16 cellular contexts compared by ENCODE assay signal in genomic region chr18:45268583-45268982, GRCh38.
"Had no signal": no experiment of that assay in that cellular context is flagged by ENCODE, and none has a peak within 500 bp of the region (broad histone marks: within the 10 kb centered on the region; RNA-seq: fewer than 3 reads in every experiment).

No MANE protein-coding gene starts in this region.

- H3K36me3 Mint-ChIP-seq: mesothelial cell of epicardium had no signal

- H3K27ac Mint-ChIP-seq: mesothelial cell of epicardium had no signal

- H3K27me3 ChIP-seq: dorsolateral prefrontal cortex, esophagus muscularis mucosa, gastroesophageal sphincter, heart left ventricle, left lung had no signal

- DNase-seq: dermis blood vessel endothelial cell; dorsolateral prefrontal cortex; effector CD4-positive, alpha-beta T cell; effector memory CD4-positive, alpha-beta T cell; foreskin keratinocyte; heart left ventricle; hippocampal formation; kidney glomerular epithelial cell; left lung; left ventricle myocardium superior; lower lobe of right lung; mesenchymal stem cell had no signal

- H3K4me1 ChIP-seq: foreskin keratinocyte, heart left ventricle, left lung, lower lobe of right lung had no signal

- H3K36me3 ChIP-seq: esophagus muscularis mucosa, gastroesophageal sphincter, heart left ventricle, left lung, lower lobe of right lung had no signal

- ATAC-seq: foreskin keratinocyte, gastroesophageal sphincter, heart left ventricle, left lung, left ventricle myocardium superior, lower lobe of right lung had no signal

- H3K4me3 ChIP-seq: coronary artery, dorsolateral prefrontal cortex, esophagus muscularis mucosa, gastroesophageal sphincter, heart left ventricle, left lung, lower lobe of right lung had no signal

- H3K9me3 ChIP-seq: esophagus muscularis mucosa had no signal

- H3K27ac ChIP-seq: coronary artery, dorsolateral prefrontal cortex, esophagus muscularis mucosa, foreskin keratinocyte, gastroesophageal sphincter, heart left ventricle, left lung, lower lobe of right lung had no signal

- H3K4me3 Mint-ChIP-seq: mesothelial cell of epicardium had no signal
